ENCODE assay signal across 23 cellular contexts in the genomic region with DNA sequence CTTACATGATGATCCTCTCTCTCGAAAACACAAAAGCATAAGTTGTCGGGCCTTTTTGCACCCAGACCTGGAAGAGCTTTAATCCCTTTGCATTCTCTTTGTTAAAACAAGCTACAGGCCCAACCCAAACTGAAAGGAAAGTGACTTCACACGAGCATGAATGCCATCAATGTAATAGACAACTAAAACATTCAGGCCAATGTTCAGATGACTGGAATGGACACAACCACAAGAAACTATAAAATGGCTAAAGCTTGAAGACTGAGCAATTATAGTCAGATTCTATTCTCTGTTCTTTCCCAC.
DNase-seq lines count a peak whose midpoint lies in the region; ATAC-seq and TF ChIP-seq lines count a peak whose summit lies in the region.
"Had no signal": no experiment of that assay in that cellular context is flagged by ENCODE, and none has a peak within 500 bp of the region (broad histone marks: within the 10 kb centered on the region; RNA-seq: fewer than 3 reads in every experiment).

No MANE protein-coding gene starts in this region.

- H3K36me3 Mint-ChIP-seq in memory B cell: peaks cover 12% of the 10 kb centered on the region

- H3K4me3 Mint-ChIP-seq in memory B cell: no peak overlapping the region
- H3K4me3 Mint-ChIP-seq: activated T-cell treated with anti-CD3 and anti-CD28 coated beads, Interleukin-2, amount 50 U/mL, for 4 hours; stimulated activated naive CD8-positive, alpha-beta T cell treated with anti-CD3 and anti-CD28 coated beads, Interleukin-15, amount 100 ng/mL, for 72 hours; T-helper 17 cell had no signal

- peaks cover 37% of the 10 kb centered on the region for H3K4me1 Mint-ChIP-seq in memory B cell

- peak overlapping the region; percentile 97 for H3K27ac Mint-ChIP-seq in memory B cell

- TF ChIP-seq CTCF in VCaP (conservative IDR thresholded peaks at IDR 0.05): no peak

- no peaks in the 10 kb centered on the region for H3K27me3 Mint-ChIP-seq in memory B cell
- H3K27me3 Mint-ChIP-seq: stimulated activated naive CD8-positive, alpha-beta T cell treated with anti-CD3 and anti-CD28 coated beads, Interleukin-15, amount 100 ng/mL, for 72 hours; T-helper 17 cell had no signal

- peak; percentile 4 for ATAC-seq in GM19397 (IDR thresholded peaks at IDR 0.05; ENCODE audit: unreplicated experiment)
- no peak for ATAC-seq in memory B cell (ENCODE audit: low read depth)
- no peak for ATAC-seq in GM18519 (IDR thresholded peaks at IDR 0.05; ENCODE audit: low FRiP score, unreplicated experiment)
- ATAC-seq: activated T-cell treated with anti-CD3 and anti-CD28 coated beads, Interleukin-2, amount 50 U/mL, for 4 hours; HCT116; Right ventricle myocardium inferior; T-helper 17 cell; upper lobe of right lung had no signal

- H3K27ac ChIP-seq in VCaP: peak overlapping the region; percentile 11; the same call in 1 of the 2 replicates
- H3K27ac ChIP-seq: BLaER1 treated with 17β-estradiol and CSF1 and Interleukin-3, amounts not matched to agents 10 nM and 100 nM; hepatocyte; neutrophil; upper lobe of right lung had no signal

- DNase-seq in NCI-H82 (lab: John Stamatoyannopoulos, UW) (peak; percentile 68), NCI-H82 treated with DMSO at 0.1 percent for 48 hours (lab: John Stamatoyannopoulos, UW; ENCODE audit: unreplicated experiment) (no peak), memory B cell (ENCODE audit: low spot score in 2 of 2) (no peak), NCI-H748 (lab: John Stamatoyannopoulos, UW; ENCODE audit: unreplicated experiment) (no peak), NCI-H1417 treated with DMSO at 0.1 percent for 48 hours (lab: John Stamatoyannopoulos, UW) (no peak)
- DNase-seq: 8988T; activated CD4-positive, alpha-beta T cell treated with anti-CD3 and anti-CD28 coated beads for 48 hours; activated T-cell treated with anti-CD3 and anti-CD28 coated beads, Interleukin-2, amount 50 U/mL, for 4 hours; DMS153; kidney glomerular epithelial cell; NCI-H1436 treated with DMSO at 0.1 percent for 48 hours; NCI-H2227 treated with DMSO at 0.1 percent for 48 hours; stimulated activated naive CD8-positive, alpha-beta T cell treated with anti-CD3 and anti-CD28 coated beads, Interleukin-15, amount 100 ng/mL, for 72 hours; T-helper 17 cell; upper lobe of right lung had no signal

- H3K9me3 Mint-ChIP-seq in memory B cell: peaks cover 7% of the 10 kb centered on the region
- H3K9me3 Mint-ChIP-seq: stimulated activated naive CD8-positive, alpha-beta T cell treated with anti-CD3 and anti-CD28 coated beads, Interleukin-15, amount 100 ng/mL, for 72 hours had no signal
